ENCODE assay signal across 16 cellular contexts in genomic region chr14:104442611-104443390, GRCh38.
DNase-seq lines count a peak whose midpoint lies in the region; ATAC-seq, FAIRE-seq and TF ChIP-seq lines count a peak whose summit lies in the region.
"Had no signal": no experiment of that assay in that cellular context is flagged by ENCODE, and none has a peak within 500 bp of the region (broad histone marks: within the 10 kb centered on the region; RNA-seq: fewer than 3 reads in every experiment).

No MANE protein-coding gene starts in this region.

- H3K9me3 ChIP-seq in right lobe of liver (no peaks in the 10 kb centered on the region), HepG2 (ENCODE audit: low read length) (no peaks in the 10 kb centered on the region)

- TF ChIP-seq EP300 in HepG2 (IDR thresholded peaks at IDR 0.05; ENCODE audit: low read depth in 2 of 2, low read length in 2 of 2) (no peak), HepG2 (CRISPR knock-in tag; IDR thresholded peaks at IDR 0.05; ENCODE audit: borderline replicate concordance) (no peak)

- H3K27ac ChIP-seq in right lobe of liver (no peak overlapping the region), HepG2 (ENCODE audit: extremely low read length, insufficient read depth, low read length) (no peak overlapping the region)
- H3K27ac ChIP-seq: WERI-Rb-1 had no signal

- peak overlapping the region; percentile 26 for H3K27ac Mint-ChIP-seq in type B pancreatic cell
- H3K27ac Mint-ChIP-seq: activated naive CD8-positive, alpha-beta T cell treated with anti-CD3 and anti-CD28 coated beads, Interleukin-2, amount 10 ng/mL, durations not matched to agents 7 days and 5 days; B cell had no signal

- no peak for TF ChIP-seq RAD21 in HepG2 (CRISPR knock-in tag; IDR thresholded peaks at IDR 0.05)

- H3K4me3 Mint-ChIP-seq in type B pancreatic cell = no peak overlapping the region
- H3K4me3 Mint-ChIP-seq: activated naive CD8-positive, alpha-beta T cell treated with anti-CD3 and anti-CD28 coated beads, Interleukin-2, amount 10 ng/mL, durations not matched to agents 7 days and 5 days; B cell had no signal

- H3K4me3 ChIP-seq in right lobe of liver = no peak overlapping the region
- H3K4me3 ChIP-seq in HepG2 (replicated peaks in 1 of 3; ENCODE audit: insufficient read depth in 1 of 3, low read depth in 2 of 3, low read length in 3 of 3) = no peak overlapping the region

- no peaks in the 10 kb centered on the region for H3K4me1 Mint-ChIP-seq in type B pancreatic cell (ENCODE audit: unreplicated experiment)
- H3K4me1 Mint-ChIP-seq: activated naive CD8-positive, alpha-beta T cell treated with anti-CD3 and anti-CD28 coated beads, Interleukin-2, amount 10 ng/mL, durations not matched to agents 7 days and 5 days; B cell had no signal

- TF ChIP-seq CTCF in right lobe of liver (IDR thresholded peaks at IDR 0.05) (no peak), HepG2 (CRISPR knock-in tag; IDR thresholded peaks at IDR 0.05) (no peak), type B pancreatic cell (conservative IDR thresholded peaks at IDR 0.05) (no peak)

- intact Hi-C loops in right lobe of liver (cut with DNase I) = no loop called here
- intact Hi-C loops in HepG2 (cut with micrococcal nuclease; ENCODE audit: unreplicated experiment) = no loop called here

- H3K79me2 ChIP-seq in HepG2 (ENCODE audit: insufficient read depth, low read length) = no peaks in the 10 kb centered on the region

- no peak overlapping the region for H3K4me2 ChIP-seq in HepG2 (ENCODE audit: low read depth, low read length)

- peaks cover 19% of the 10 kb centered on the region for H3K27me3 Mint-ChIP-seq in type B pancreatic cell

- FAIRE-seq in HepG2 (lab: Jason Lieb, UNC) = no peak

- BruUV-seq in HepG2 (replicated peaks; lab: Mats Ljungman, UMichigan) = no TSS peak

- CTCF ChIA-PET in HepG2 (lab: Yijun Ruan, JAX; ENCODE audit: low intra/inter-chr PET ratio, low total read pairs) = no interaction called here

- TF ChIP-seq POLR2A in right lobe of liver (IDR thresholded peaks at IDR 0.05) = no peak
- no peak for TF ChIP-seq POLR2A in HepG2 (IDR thresholded peaks at IDR 0.05; ENCODE audit: insufficient read depth in 1 of 2, low read depth in 2 of 2, low read length in 2 of 2)

- no peaks in the 10 kb centered on the region for H4K20me1 ChIP-seq in HepG2 (ENCODE audit: insufficient read depth, low read length)

- WGBS in right lobe of liver (ENCODE audit: insufficient coverage, low coverage, low lambda C conversion rate, missing lambda C conversion rate) = 20% methylated on average over 1 of the region's 14 CpGs
- WGBS in HepG2 (ENCODE audit: low lambda C conversion rate) = 0% methylated on average over 5 of the region's 14 CpGs

- H3K4me1 ChIP-seq in right lobe of liver (no peaks in the 10 kb centered on the region), HepG2 (ENCODE audit: insufficient read depth, low read length) (no peaks in the 10 kb centered on the region)

- no peaks in the 10 kb centered on the region for H3K36me3 Mint-ChIP-seq in type B pancreatic cell
- H3K36me3 Mint-ChIP-seq: activated naive CD8-positive, alpha-beta T cell treated with anti-CD3 and anti-CD28 coated beads, Interleukin-2, amount 10 ng/mL, durations not matched to agents 7 days and 5 days had no signal

- H3K27me3 ChIP-seq in right lobe of liver = no peaks in the 10 kb centered on the region
- H3K27me3 ChIP-seq in HepG2 (ENCODE audit: control insufficient read depth in 1 of 2, insufficient read depth in 2 of 2, low read length in 2 of 2) = peaks cover 5 to 35% of the 10 kb centered on the region in 2 experiments

- no peak overlapping the region for H3K9ac ChIP-seq in HepG2 (ENCODE audit: insufficient read depth, low read depth, low read length)

- H3K36me3 ChIP-seq in right lobe of liver = no peaks in the 10 kb centered on the region
- no peaks in the 10 kb centered on the region for H3K36me3 ChIP-seq in HepG2 (replicated peaks in 1 of 2; ENCODE audit: control insufficient read depth in 1 of 2, insufficient read depth in 2 of 2, low read length in 2 of 2)
- H3K36me3 ChIP-seq: WERI-Rb-1 had no signal

- no peak overlapping the region for H2AFZ ChIP-seq in HepG2 (ENCODE audit: low read length)

- ATAC-seq in right lobe of liver (peak in 1 of 4 donors; percentile 21), HepG2 (no peak), GM19035 (IDR thresholded peaks at IDR 0.05; ENCODE audit: unreplicated experiment) (no peak), HG03457 (IDR thresholded peaks at IDR 0.05; ENCODE audit: unreplicated experiment) (no peak), GM21423 (IDR thresholded peaks at IDR 0.05; ENCODE audit: unreplicated experiment) (no peak)

- DNase-seq in right lobe of liver (peak in 2 of 3 donors; percentile 15 to 43), HepG2 (ENCODE audit: low spot score) (no peak), mesenteric fat pad (ENCODE audit: low spot score) (peak; percentile 84), type B pancreatic cell (ENCODE audit: extremely low spot score, unreplicated experiment) (peak; percentile 64)
- peak; percentile 10 for DNase-seq in activated CD8-positive, alpha-beta memory T cell treated with anti-CD3 and anti-CD28 coated beads, Interleukin-2, amount 50 U/mL, for 4 hours
- DNase-seq: activated naive CD8-positive, alpha-beta T cell treated with anti-CD3 and anti-CD28 coated beads, Interleukin-2, amount 10 ng/mL, durations not matched to agents 7 days and 5 days; dermis blood vessel endothelial cell; NCI-H1092; NCI-H526 treated with DMSO at 0.1 percent for 48 hours; SHP77 treated with DMSO at 0.1 percent for 48 hours; T-helper 2 cell; WERI-Rb-1 had no signal

- POLR2A ChIA-PET in HepG2 (lab: Yijun Ruan, JAX) = no interaction called here

- peaks cover 7% of the 10 kb centered on the region for H3K9me3 Mint-ChIP-seq in type B pancreatic cell

- in situ Hi-C loops in HepG2 (cut with HindIII; ENCODE audit: extremely low pct_ligation_motif_present, low pct_unique_long_range_greater_than_20kb) = no loop called here

TF ChIP-seq in HepG2, 621 proteins besides CTCF, POLR2A, EP300 and RAD21:
- TF ChIP-seq ZNF737 (CRISPR knock-in tag; IDR thresholded peaks at IDR 0.05; ENCODE audit: borderline replicate concordance) (no peak), PAX8 (CRISPR knock-in tag; IDR thresholded peaks at IDR 0.05; ENCODE audit: borderline replicate concordance) (no peak), RBM39 (IDR thresholded peaks at IDR 0.05; ENCODE audit: low read depth, low read length, poor library complexity, severe bottlenecking) (no peak), MYC (CRISPR knock-in tag; IDR thresholded peaks at IDR 0.05; ENCODE audit: borderline replicate concordance) (no peak), MLLT10 (CRISPR knock-in tag; IDR thresholded peaks at IDR 0.05) (no peak)
TF ChIP-seq in HepG2: peak in this region for 0.
